ENCODE assay signal across 18 cellular contexts in genomic region chr7:666454-667292, GRCh38. TPM values are rescaled to one million over a fixed set of nuclear protein-coding genes. Genes with fewer than 3 reads are reported as not detected.
A peak's percentile ranks its signal among the peaks of the same experiment; 100 is the strongest.
DNase-seq lines count a peak whose midpoint lies in the region; ATAC-seq and TF ChIP-seq lines count a peak whose summit lies in the region.
"Had no signal": no experiment of that assay in that cellular context is flagged by ENCODE, and none has a peak within 500 bp of the region (broad histone marks: within the 10 kb centered on the region; RNA-seq: fewer than 3 reads in every experiment).

No MANE protein-coding gene starts in this region.

- H3K9me3 ChIP-seq in right cardiac atrium (ENCODE audit: control insufficient read depth, low read length) (no peaks in the 10 kb centered on the region), ovary (no peaks in the 10 kb centered on the region), thyroid gland (no peaks in the 10 kb centered on the region)
- H3K9me3 ChIP-seq: suprapubic skin had no signal

- H3K36me3 ChIP-seq in ovary (no peaks in the 10 kb centered on the region), thyroid gland (no peaks in the 10 kb centered on the region)
- H3K36me3 ChIP-seq: suprapubic skin had no signal

- H3K27ac ChIP-seq in right cardiac atrium (ENCODE audit: low read length): peak overlapping the region; percentile 61
- peak overlapping the region in 52 of 59 donors; percentile 4 to 90 (median 71) for H3K27ac ChIP-seq in dorsolateral prefrontal cortex
- H3K27ac ChIP-seq in ovary: peak overlapping the region; percentile 61 to 76
- H3K27ac ChIP-seq in thyroid gland: no peak overlapping the region
- H3K27ac ChIP-seq: suprapubic skin had no signal

- no peak overlapping the region for H3K4me3 ChIP-seq in right cardiac atrium (ENCODE audit: low read length)
- peak overlapping the region in 1 of 59 donors; percentile 31 for H3K4me3 ChIP-seq in dorsolateral prefrontal cortex
- no peak overlapping the region for H3K4me3 ChIP-seq in ovary
- H3K4me3 ChIP-seq in thyroid gland (replicated peaks in 1 of 3): no peak overlapping the region
- H3K4me3 ChIP-seq: skin epidermis, suprapubic skin had no signal

- DNase-seq in right cardiac atrium (peak in 1 of 3 donors; percentile 41), Right ventricle myocardium superior (no peak), dorsolateral prefrontal cortex (peak in 1 of 10 donors; percentile 42), ovary (no peak), NCI-H128 (lab: John Stamatoyannopoulos, UW; ENCODE audit: unreplicated experiment) (no peak), thyroid gland (no peak), RPMI8226 (no peak)
- DNase-seq: activated CD4-positive, alpha-beta memory T cell treated with anti-CD3 and anti-CD28 coated beads for 36 hours; activated naive CD4-positive, alpha-beta T cell treated with anti-CD3 and anti-CD28 coated beads, Interleukin-2, amount 50 U/mL, for 16 hours; activated T-cell treated with anti-CD3 and anti-CD28 coated beads, Interleukin-2, amount 50 U/mL, for 24 hours; CD4-positive, alpha-beta memory T cell; foreskin melanocyte; KBM-7; NCI-H2029; stimulated activated CD4-positive, alpha-beta T cell treated with anti-CD3 and anti-CD28 coated beads, Interleukin-2, amount 100 ng/mL, for 48 hours had no signal

- H3K4me1 ChIP-seq in right cardiac atrium (ENCODE audit: control insufficient read depth, insufficient read depth, low read length): peaks cover 11% of the 10 kb centered on the region
- H3K4me1 ChIP-seq in ovary (ENCODE audit: insufficient read depth): peaks cover 35% of the 10 kb centered on the region
- no peaks in the 10 kb centered on the region for H3K4me1 ChIP-seq in thyroid gland

- ATAC-seq in right cardiac atrium (no peak), Right ventricle myocardium superior (ENCODE audit: poor library complexity) (no peak), HG03196 (IDR thresholded peaks at IDR 0.05; ENCODE audit: unreplicated experiment) (no peak)

- H3K27me3 ChIP-seq in right cardiac atrium (ENCODE audit: control insufficient read depth, insufficient read depth): no peaks in the 10 kb centered on the region
- H3K27me3 ChIP-seq in dorsolateral prefrontal cortex: no peaks in the 10 kb centered on the region
- H3K27me3 ChIP-seq in ovary: no peaks in the 10 kb centered on the region
- H3K27me3 ChIP-seq in thyroid gland: no peaks in the 10 kb centered on the region
- H3K27me3 ChIP-seq: suprapubic skin had no signal

- TF ChIP-seq CTCF in dorsolateral prefrontal cortex (IDR thresholded peaks at IDR 0.05 in 54 of 56, conservative IDR thresholded peaks at IDR 0.05 in 2 of 56; ENCODE audit: low read depth in 1 of 56, partially characterized antibody in 56 of 56) (no peak), ovary (IDR thresholded peaks at IDR 0.05) (no peak), thyroid gland (IDR thresholded peaks at IDR 0.05) (no peak)

- intact Hi-C loops in right cardiac atrium (cut with DNase I) (no loop called here), Right ventricle myocardium superior (cut with DNase I) (loop anchor here (5.0 kb wide), 1 partner anchor 61 kb away; the partner anchor contains the start of genes DNAAF5 and PRKAR1B), dorsolateral prefrontal cortex (cut with DNase I) (no loop called here), ovary (cut with DNase I) (loop anchor here in 3 of 4 donors (5.0 to 10.0 kb wide), 3 partner anchors 98 to 149 kb away; partner anchors contain the start of gene PDGFA (in 1 of the 3)), thyroid gland (cut with DNase I) (no loop called here)

- TF ChIP-seq POLR2A in ovary (IDR thresholded peaks at IDR 0.05) (no peak), thyroid gland (IDR thresholded peaks at IDR 0.05) (no peak)

- TF ChIP-seq EP300 in ovary (IDR thresholded peaks at IDR 0.05): no peak

- WGBS in right cardiac atrium: 99% methylated on average over 7 of the region's 7 CpGs
- 95 to 97% (median 96%) methylated on average over 7 of the region's 7 CpGs for WGBS in ovary, 3 donors
- WGBS in thyroid gland, 2 donors: 94 to 98% methylated on average over 6 to 7 of the region's 7 CpGs

RNA-seq across cellular contexts. Expression of gene DNAAF5, which starts 59.8 kb away (rescaled TPM):
- total RNA-seq in right cardiac atrium (10 to 100 TPM; 12.0 to 20.7 (median 16.1) TPM), Right ventricle myocardium superior (19.3 TPM), dorsolateral prefrontal cortex (10 to 100 TPM; 12.7 to 37.3 (median 20.9) TPM), ovary (10 to 100 TPM; 16.3 to 41.0 (median 26.0) TPM), thyroid gland (10 to 100 TPM; 20.2 to 40.7 (median 34.0) TPM)
- polyA plus RNA-seq in right cardiac atrium (10.2 TPM), ovary (10 to 100 TPM; 12.9 to 14.7 TPM)

Comparison
In these comparisons a context has a peak if more than half of its experiments do, and no peak if none do; other contexts are left out.
1. intact Hi-C loops: an anchor here in Right ventricle myocardium superior (5.0 kb wide) and ovary (5.0 to 10.0 kb wide); none called in right cardiac atrium, dorsolateral prefrontal cortex and thyroid gland.
2. H3K27ac ChIP-seq: peak in right cardiac atrium (single experiment), dorsolateral prefrontal cortex (52 of 59) and ovary (2 of 2); none in thyroid gland (0 of 3).